38 cellular contexts compared by ENCODE assay signal in genomic region chr11:134880788-134881187, GRCh38.
"Had no signal": no experiment of that assay in that cellular context is flagged by ENCODE, and none has a peak within 500 bp of the region (broad histone marks: within the 10 kb centered on the region; RNA-seq: fewer than 3 reads in every experiment).

No MANE protein-coding gene starts in this region.

- H3K36me3 Mint-ChIP-seq: activated naive CD4-positive, alpha-beta T cell treated with anti-CD3 and anti-CD28 coated beads, Interleukin-2, amount 10 ng/mL, durations not matched to agents 7 days and 5 days; activated naive CD4-positive, alpha-beta T cell treated with anti-CD3 and anti-CD28 coated beads, Interleukin-2, amount 50 U/mL, for 24 hours; activated naive CD4-positive, alpha-beta T cell treated with anti-CD3 and anti-CD28 coated beads, Interleukin-2, amount 50 U/mL, for 72 hours; activated naive CD8-positive, alpha-beta T cell; activated naive CD8-positive, alpha-beta T cell treated with anti-CD3 and anti-CD28 coated beads for 36 hours; activated naive CD8-positive, alpha-beta T cell treated with anti-CD3 and anti-CD28 coated beads, Interleukin-2, amount 10 ng/mL, durations not matched to agents 7 days and 5 days; brain had no signal

- DNase-seq: activated effector memory CD4-positive, alpha-beta T cell treated with anti-CD3 and anti-CD28 coated beads, Interleukin-2, amount 50 U/mL, for 16 hours; activated effector memory CD4-positive, alpha-beta T cell treated with Interleukin-2 at 50 U/mL for 16 hours; activated gamma-delta T cell; activated gamma-delta T cell treated with Interleukin-2 at 50 U/mL for 16 hours; activated naive CD4-positive, alpha-beta T cell; activated naive CD4-positive, alpha-beta T cell treated with anti-CD3 and anti-CD28 coated beads for 36 hours; activated naive CD4-positive, alpha-beta T cell treated with anti-CD3 and anti-CD28 coated beads, Interleukin-2, amount 10 ng/mL, durations not matched to agents 7 days and 5 days; activated naive CD4-positive, alpha-beta T cell treated with anti-CD3 and anti-CD28 coated beads, Interleukin-2, amount 50 U/mL, for 16 hours; activated naive CD4-positive, alpha-beta T cell treated with Interleukin-2 at 50 U/mL for 16 hours; activated naive CD8-positive, alpha-beta T cell treated with anti-CD3 and anti-CD28 coated beads for 36 hours; activated naive CD8-positive, alpha-beta T cell treated with anti-CD3 and anti-CD28 coated beads, Interleukin-2, amount 10 ng/mL, durations not matched to agents 7 days and 5 days; activated naive CD8-positive, alpha-beta T cell treated with anti-CD3 and anti-CD28 coated beads, Interleukin-2, amount 50 U/mL, for 24 hours; activated T-cell treated with anti-CD3 and anti-CD28 coated beads for 4 hours; activated T-cell treated with anti-CD3 and anti-CD28 coated beads, Interleukin-2, amount 50 U/mL, for 1 hour; activated T-cell treated with anti-CD3 and anti-CD28 coated beads, Interleukin-2, amount 50 U/mL, for 24 hours; activated T-cell treated with anti-CD3 and anti-CD28 coated beads, Interleukin-2, amount 50 U/mL, for 4 hours; activated T-cell treated with anti-CD3 and anti-CD28 coated beads, Interleukin-2, amount 50 U/mL, for 48 hours; activated T-cell treated with anti-CD3 and anti-CD28 coated beads, Interleukin-2, amount 50 U/mL, for 72 hours; adrenal gland; amniotic stem cell; amygdala; anterior cingulate cortex; aorta; body of pancreas; brain microvascular endothelial cell; central memory CD4-positive, alpha-beta T cell; cerebellar nuclear complex had no signal

- H3K4me3 ChIP-seq: adrenal gland, ascending aorta, body of pancreas, breast epithelium, cardiac muscle cell had no signal

- H3K27ac Mint-ChIP-seq: activated naive CD4-positive, alpha-beta T cell treated with anti-CD3 and anti-CD28 coated beads for 36 hours; activated naive CD4-positive, alpha-beta T cell treated with anti-CD3 and anti-CD28 coated beads, Interleukin-2, amount 10 ng/mL, durations not matched to agents 7 days and 5 days; activated naive CD4-positive, alpha-beta T cell treated with anti-CD3 and anti-CD28 coated beads, Interleukin-2, amount 50 U/mL, for 24 hours; activated naive CD4-positive, alpha-beta T cell treated with anti-CD3 and anti-CD28 coated beads, Interleukin-2, amount 50 U/mL, for 72 hours; activated naive CD8-positive, alpha-beta T cell; activated naive CD8-positive, alpha-beta T cell treated with anti-CD3 and anti-CD28 coated beads for 36 hours; activated naive CD8-positive, alpha-beta T cell treated with anti-CD3 and anti-CD28 coated beads, Interleukin-2, amount 10 ng/mL, durations not matched to agents 7 days and 5 days; activated naive CD8-positive, alpha-beta T cell treated with anti-CD3 and anti-CD28 coated beads, Interleukin-2, amount 50 U/mL, for 24 hours; activated T-cell treated with anti-CD3 and anti-CD28 coated beads, Interleukin-2, amount 50 U/mL, for 24 hours; activated T-cell treated with anti-CD3 and anti-CD28 coated beads, Interleukin-2, amount 50 U/mL, for 72 hours; activated T-helper 1 cell treated with anti-CD3 and anti-CD28 coated beads, Interleukin-12 subunit alpha, Interleukin-12 subunit beta, Interleukin-2, Interleukin-4 antibody, amounts not matched to agents 30 ng/mL and 10 ng/mL and 1 ng/mL, durations not matched to agents 14 hours and 24 hours and 36 hours; activated T-helper 17 cell treated with anti-CD3 and anti-CD28 coated beads, Interleukin-2, amount 50 U/mL, for 72 hours; activated T-helper 2 cell treated with anti-CD3 and anti-CD28 coated beads, Interferon-gamma antibody, Interleukin-2, Interleukin-4, amounts not matched to agents 10 μg/mL and 5 μg/mL and 100 μg/mL, durations not matched to agents 14 hours and 24 hours and 36 hours; brain had no signal

- H3K4me1 ChIP-seq: adrenal gland, ascending aorta, body of pancreas, breast epithelium had no signal

- H3K9me3 Mint-ChIP-seq: activated naive CD4-positive, alpha-beta T cell treated with anti-CD3 and anti-CD28 coated beads for 36 hours; activated naive CD4-positive, alpha-beta T cell treated with anti-CD3 and anti-CD28 coated beads, Interleukin-2, amount 10 ng/mL, durations not matched to agents 7 days and 5 days; activated naive CD4-positive, alpha-beta T cell treated with anti-CD3 and anti-CD28 coated beads, Interleukin-2, amount 50 U/mL, for 24 hours; activated naive CD4-positive, alpha-beta T cell treated with anti-CD3 and anti-CD28 coated beads, Interleukin-2, amount 50 U/mL, for 72 hours; activated naive CD8-positive, alpha-beta T cell treated with anti-CD3 and anti-CD28 coated beads for 36 hours; activated naive CD8-positive, alpha-beta T cell treated with anti-CD3 and anti-CD28 coated beads, Interleukin-2, amount 10 ng/mL, durations not matched to agents 7 days and 5 days; activated naive CD8-positive, alpha-beta T cell treated with anti-CD3 and anti-CD28 coated beads, Interleukin-2, amount 50 U/mL, for 24 hours; activated T-cell treated with anti-CD3 and anti-CD28 coated beads, Interleukin-2, amount 50 U/mL, for 24 hours; activated T-cell treated with anti-CD3 and anti-CD28 coated beads, Interleukin-2, amount 50 U/mL, for 4 hours; activated T-cell treated with anti-CD3 and anti-CD28 coated beads, Interleukin-2, amount 50 U/mL, for 72 hours; activated T-helper 1 cell treated with anti-CD3 and anti-CD28 coated beads, Interleukin-12 subunit alpha, Interleukin-12 subunit beta, Interleukin-2, Interleukin-4 antibody, amounts not matched to agents 30 ng/mL and 10 ng/mL and 1 ng/mL, durations not matched to agents 14 hours and 24 hours and 36 hours; activated T-helper 17 cell treated with anti-CD3 and anti-CD28 coated beads, Interleukin-2, amount 50 U/mL, for 72 hours; activated T-helper 2 cell treated with anti-CD3 and anti-CD28 coated beads, Interferon-gamma antibody, Interleukin-2, Interleukin-4, amounts not matched to agents 10 μg/mL and 5 μg/mL and 100 μg/mL, durations not matched to agents 14 hours and 24 hours and 36 hours; brain; central memory CD8-positive, alpha-beta T cell had no signal

- H3K27ac ChIP-seq: adrenal gland, ascending aorta, body of pancreas, brain microvascular endothelial cell, breast epithelium, cardiac muscle cell had no signal

- H3K4me1 Mint-ChIP-seq: activated naive CD4-positive, alpha-beta T cell treated with anti-CD3 and anti-CD28 coated beads, Interleukin-2, amount 10 ng/mL, durations not matched to agents 7 days and 5 days; activated naive CD4-positive, alpha-beta T cell treated with anti-CD3 and anti-CD28 coated beads, Interleukin-2, amount 50 U/mL, for 24 hours; activated naive CD8-positive, alpha-beta T cell treated with anti-CD3 and anti-CD28 coated beads for 36 hours; activated naive CD8-positive, alpha-beta T cell treated with anti-CD3 and anti-CD28 coated beads, Interleukin-2, amount 10 ng/mL, durations not matched to agents 7 days and 5 days; activated naive CD8-positive, alpha-beta T cell treated with anti-CD3 and anti-CD28 coated beads, Interleukin-2, amount 50 U/mL, for 24 hours; activated T-helper 17 cell treated with anti-CD3 and anti-CD28 coated beads, Interleukin-2, amount 50 U/mL, for 72 hours; central memory CD8-positive, alpha-beta T cell had no signal

- ATAC-seq: activated naive CD4-positive, alpha-beta T cell treated with anti-CD3 and anti-CD28 coated beads, Interleukin-2, amount 50 U/mL, for 72 hours; activated naive CD8-positive, alpha-beta T cell treated with anti-CD3 and anti-CD28 coated beads, Interleukin-2, amount 50 U/mL, for 24 hours; activated T-cell treated with anti-CD3 and anti-CD28 coated beads, Interleukin-2, amount 50 U/mL, for 4 hours; activated T-cell treated with anti-CD3 and anti-CD28 coated beads, Interleukin-2, amount 50 U/mL, for 72 hours; activated T-helper 17 cell treated with anti-CD3 and anti-CD28 coated beads, Interleukin-2, amount 50 U/mL, for 72 hours; body of pancreas had no signal

- H3K9me3 ChIP-seq: adrenal gland, ascending aorta, body of pancreas, breast epithelium had no signal

- H3K27me3 Mint-ChIP-seq: activated naive CD8-positive, alpha-beta T cell treated with anti-CD3 and anti-CD28 coated beads, Interleukin-2, amount 10 ng/mL, durations not matched to agents 7 days and 5 days had no signal

- H3K27me3 ChIP-seq: ascending aorta, brain microvascular endothelial cell, cardiac muscle cell had no signal

- H3K36me3 ChIP-seq: adrenal gland, ascending aorta, brain microvascular endothelial cell, breast epithelium, cardiac muscle cell had no signal

- H3K4me3 Mint-ChIP-seq: activated naive CD4-positive, alpha-beta T cell treated with anti-CD3 and anti-CD28 coated beads for 36 hours; activated naive CD4-positive, alpha-beta T cell treated with anti-CD3 and anti-CD28 coated beads, Interleukin-2, amount 10 ng/mL, durations not matched to agents 7 days and 5 days; activated naive CD4-positive, alpha-beta T cell treated with anti-CD3 and anti-CD28 coated beads, Interleukin-2, amount 50 U/mL, for 24 hours; activated naive CD8-positive, alpha-beta T cell; activated naive CD8-positive, alpha-beta T cell treated with anti-CD3 and anti-CD28 coated beads for 36 hours; activated naive CD8-positive, alpha-beta T cell treated with anti-CD3 and anti-CD28 coated beads, Interleukin-2, amount 10 ng/mL, durations not matched to agents 7 days and 5 days; activated naive CD8-positive, alpha-beta T cell treated with anti-CD3 and anti-CD28 coated beads, Interleukin-2, amount 50 U/mL, for 24 hours; activated T-cell treated with anti-CD3 and anti-CD28 coated beads, Interleukin-2, amount 50 U/mL, for 24 hours; activated T-cell treated with anti-CD3 and anti-CD28 coated beads, Interleukin-2, amount 50 U/mL, for 4 hours; activated T-cell treated with anti-CD3 and anti-CD28 coated beads, Interleukin-2, amount 50 U/mL, for 72 hours; activated T-helper 1 cell treated with anti-CD3 and anti-CD28 coated beads, Interleukin-12 subunit alpha, Interleukin-12 subunit beta, Interleukin-2, Interleukin-4 antibody, amounts not matched to agents 30 ng/mL and 10 ng/mL and 1 ng/mL, durations not matched to agents 14 hours and 24 hours and 36 hours; activated T-helper 17 cell treated with anti-CD3 and anti-CD28 coated beads, Interleukin-2, amount 50 U/mL, for 72 hours; brain; central memory CD8-positive, alpha-beta T cell had no signal
